ENCODE assay signal across 17 cellular contexts in the genomic region with DNA sequence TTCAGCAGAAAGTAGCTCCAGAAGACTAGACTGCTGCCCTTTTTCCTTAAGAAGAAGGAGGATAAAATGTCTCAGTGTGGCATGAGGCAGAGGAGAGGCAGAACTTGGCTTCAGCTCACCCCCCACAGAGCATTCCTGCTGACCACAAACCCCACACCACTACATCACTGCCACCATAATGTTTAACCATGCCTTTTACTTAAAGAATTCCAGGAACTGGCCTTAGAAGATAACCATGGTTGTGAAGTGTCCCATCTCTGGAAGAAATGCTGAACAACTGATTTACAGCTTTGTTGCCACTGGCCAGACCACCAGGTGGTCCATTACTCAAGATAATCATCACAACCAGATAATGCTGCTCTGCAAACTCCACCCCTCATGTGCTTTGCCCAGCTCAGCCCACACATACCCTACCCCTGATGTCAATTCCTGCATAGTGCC.
DNase-seq lines count a peak whose midpoint lies in the region; ATAC-seq and TF ChIP-seq lines count a peak whose summit lies in the region.
"Had no signal": no experiment of that assay in that cellular context is flagged by ENCODE, and none has a peak within 500 bp of the region (broad histone marks: within the 10 kb centered on the region; RNA-seq: fewer than 3 reads in every experiment).

No MANE protein-coding gene starts in this region.

- H3K27me3 ChIP-seq in kidney epithelial cell (ENCODE audit: control insufficient read depth, insufficient read depth, low read length), result no peaks in the 10 kb centered on the region
- H3K27me3 ChIP-seq: spleen had no signal

- peak; percentile 92 for DNase-seq in A172 (ENCODE audit: low spot score)
- peak; percentile 69 for DNase-seq in T1000 (lab: John Stamatoyannopoulos, UW)
- peak; percentile 90 for DNase-seq in kidney epithelial cell (ENCODE audit: low read depth)
- no peak for DNase-seq in stimulated activated CD4-positive, alpha-beta T cell treated with anti-CD3 and anti-CD28 coated beads, Interleukin-15, amount 100 ng/mL, for 24 hours
- DNase-seq in Ammon's horn (ENCODE audit: low spot score), result no peak
- DNase-seq: activated CD8-positive, alpha-beta memory T cell treated with anti-CD3 and anti-CD28 coated beads for 24 hours; activated naive CD4-positive, alpha-beta T cell treated with Interleukin-2 at 50 U/mL for 16 hours; caudate nucleus; hippocampal formation; NCI-H2029; NCI-H526 treated with DMSO at 0.1 percent for 48 hours; occipital lobe; spleen had no signal

- H3K4me1 ChIP-seq in HEK293 (ENCODE audit: control insufficient read depth, insufficient read depth, low read length), result no peaks in the 10 kb centered on the region
- H3K4me1 ChIP-seq: spleen had no signal

- POLR2A ChIA-PET in HEK293 (lab: Yijun Ruan, JAX), result interaction anchor here (0.5 to 0.6 kb wide), 2 partner anchors 163 to 240 kb away, joined by 3 to 5 read pairs; no protein-coding TSS in a partner anchor

- ATAC-seq in HG02588 (IDR thresholded peaks at IDR 0.05; ENCODE audit: unreplicated experiment) (no peak), HG02678 (IDR thresholded peaks at IDR 0.05; ENCODE audit: unreplicated experiment) (no peak)

- no peak overlapping the region for H3K4me3 ChIP-seq in HEK293 (ENCODE audit: low read depth, low read length)
- no peak overlapping the region for H3K4me3 ChIP-seq in kidney epithelial cell (ENCODE audit: low read depth, low read length)
- H3K4me3 ChIP-seq: lung, spleen had no signal

- H3K9me3 ChIP-seq in HEK293 (ENCODE audit: control insufficient read depth, insufficient read depth, low read depth, low read length), result no peaks in the 10 kb centered on the region
- H3K9me3 ChIP-seq: spleen had no signal

- CTCF ChIA-PET in HEK293 (lab: Yijun Ruan, JAX), result interaction anchor here (0.6 to 1.6 kb wide), 5 partner anchors 17 to 211 kb away, joined by 3 to 10 read pairs (median 4); no protein-coding TSS in a partner anchor

- TF ChIP-seq CTCF in HEK293 (tag by site-specific recombination; IDR thresholded peaks at IDR 0.05) (no peak), kidney epithelial cell (IDR thresholded peaks at IDR 0.05; ENCODE audit: insufficient read depth, low read length, poor library complexity, severe bottlenecking) (no peak)

- no peak overlapping the region for H3K27ac ChIP-seq in HEK293 (ENCODE audit: extremely low read depth, low read depth, low read length)
- H3K27ac ChIP-seq: spleen had no signal

- H3K36me3 ChIP-seq in HEK293 (ENCODE audit: control insufficient read depth in 2 of 2, insufficient read depth in 1 of 2, low read length in 2 of 2) (no peaks in the 10 kb centered on the region), kidney epithelial cell (ENCODE audit: control insufficient read depth, insufficient read depth, low read length) (no peaks in the 10 kb centered on the region)
- H3K36me3 ChIP-seq: spleen had no signal

TF ChIP-seq in HEK293, 187 proteins besides CTCF, POLR2A, EP300 and RAD21 (continues in another document):
- TF ChIP-seq ZNF146 (tag by site-specific recombination; IDR thresholded peaks at IDR 0.05), result no peak
- no peak for TF ChIP-seq ZNF416 (tag by site-specific recombination; IDR thresholded peaks at IDR 0.05)
- no peak for TF ChIP-seq GLIS2 (tag by site-specific recombination; IDR thresholded peaks at IDR 0.05)
- TF ChIP-seq ZIC2 (tag by site-specific recombination; IDR thresholded peaks at IDR 0.05), result peak; percentile 74
- TF ChIP-seq ZFHX2 (tag by site-specific recombination; conservative IDR thresholded peaks at IDR 0.05), result peak; percentile 49
- no peak for TF ChIP-seq ZFP37 (tag by site-specific recombination; IDR thresholded peaks at IDR 0.05)
- TF ChIP-seq ZNF664 (tag by site-specific recombination; IDR thresholded peaks at IDR 0.05), result peak; percentile 25; the same call in 1 of the 2 replicates
- TF ChIP-seq, protein P1, sequence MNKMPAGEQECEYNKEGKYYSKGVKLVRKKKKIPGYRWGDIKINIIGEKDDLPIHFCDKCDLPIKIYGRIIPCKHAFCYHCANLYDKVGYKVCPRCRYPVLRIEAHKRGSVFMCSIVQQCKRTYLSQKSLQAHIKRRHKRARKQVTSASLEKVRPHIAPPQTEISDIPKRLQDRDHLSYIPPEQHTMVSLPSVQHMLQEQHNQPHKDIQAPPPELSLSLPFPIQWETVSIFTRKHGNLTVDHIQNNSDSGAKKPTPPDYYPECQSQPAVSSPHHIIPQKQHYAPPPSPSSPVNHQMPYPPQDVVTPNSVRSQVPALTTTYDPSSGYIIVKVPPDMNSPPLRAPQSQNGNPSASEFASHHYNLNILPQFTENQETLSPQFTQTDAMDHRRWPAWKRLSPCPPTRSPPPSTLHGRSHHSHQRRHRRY (tag by site-specific recombination; IDR thresholded peaks at IDR 0.05), result no peak
- TF ChIP-seq ZNF837 (tag by site-specific recombination; IDR thresholded peaks at IDR 0.05), result no peak
- TF ChIP-seq GLI2 (tag by site-specific recombination; IDR thresholded peaks at IDR 0.05; ENCODE audit: borderline replicate concordance, low read depth), result no peak
- TF ChIP-seq ZNF677 (tag by site-specific recombination; IDR thresholded peaks at IDR 0.05), result no peak
- peak; percentile 51; the same call in 1 of the 2 replicates for TF ChIP-seq TRIM28 (IDR thresholded peaks at IDR 0.05; ENCODE audit: borderline replicate concordance, low read length)
- TF ChIP-seq, protein P2, sequence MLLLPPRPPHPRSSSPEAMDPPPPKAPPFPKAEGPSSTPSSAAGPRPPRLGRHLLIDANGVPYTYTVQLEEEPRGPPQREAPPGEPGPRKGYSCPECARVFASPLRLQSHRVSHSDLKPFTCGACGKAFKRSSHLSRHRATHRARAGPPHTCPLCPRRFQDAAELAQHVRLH (tag by site-specific recombination; IDR thresholded peaks at IDR 0.05), result no peak
- TF ChIP-seq ZNF16 (tag by site-specific recombination; IDR thresholded peaks at IDR 0.05; ENCODE audit: low read depth), result no peak
- TF ChIP-seq GFI1B (tag by site-specific recombination; IDR thresholded peaks at IDR 0.05), result no peak
- TF ChIP-seq, protein P3, sequence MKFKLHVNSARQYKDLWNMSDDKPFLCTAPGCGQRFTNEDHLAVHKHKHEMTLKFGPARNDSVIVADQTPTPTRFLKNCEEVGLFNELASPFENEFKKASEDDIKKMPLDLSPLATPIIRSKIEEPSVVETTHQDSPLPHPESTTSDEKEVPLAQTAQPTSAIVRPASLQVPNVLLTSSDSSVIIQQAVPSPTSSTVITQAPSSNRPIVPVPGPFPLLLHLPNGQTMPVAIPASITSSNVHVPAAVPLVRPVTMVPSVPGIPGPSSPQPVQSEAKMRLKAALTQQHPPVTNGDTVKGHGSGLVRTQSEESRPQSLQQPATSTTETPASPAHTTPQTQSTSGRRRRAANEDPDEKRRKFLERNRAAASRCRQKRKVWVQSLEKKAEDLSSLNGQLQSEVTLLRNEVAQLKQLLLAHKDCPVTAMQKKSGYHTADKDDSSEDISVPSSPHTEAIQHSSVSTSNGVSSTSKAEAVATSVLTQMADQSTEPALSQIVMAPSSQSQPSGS (tag by site-specific recombination; IDR thresholded peaks at IDR 0.05; ENCODE audit: low read depth), result no peak
- TF ChIP-seq ZNF610 (tag by site-specific recombination; IDR thresholded peaks at IDR 0.05; ENCODE audit: borderline replicate concordance), result no peak
- TF ChIP-seq ZBTB44 (tag by site-specific recombination; IDR thresholded peaks at IDR 0.05), result no peak
- TF ChIP-seq MEIS1 (CRISPR knock-in tag; IDR thresholded peaks at IDR 0.05; ENCODE audit: borderline replicate concordance), result peak; percentile 52; the same call in 1 of the 2 replicates
- TF ChIP-seq, protein P4, sequence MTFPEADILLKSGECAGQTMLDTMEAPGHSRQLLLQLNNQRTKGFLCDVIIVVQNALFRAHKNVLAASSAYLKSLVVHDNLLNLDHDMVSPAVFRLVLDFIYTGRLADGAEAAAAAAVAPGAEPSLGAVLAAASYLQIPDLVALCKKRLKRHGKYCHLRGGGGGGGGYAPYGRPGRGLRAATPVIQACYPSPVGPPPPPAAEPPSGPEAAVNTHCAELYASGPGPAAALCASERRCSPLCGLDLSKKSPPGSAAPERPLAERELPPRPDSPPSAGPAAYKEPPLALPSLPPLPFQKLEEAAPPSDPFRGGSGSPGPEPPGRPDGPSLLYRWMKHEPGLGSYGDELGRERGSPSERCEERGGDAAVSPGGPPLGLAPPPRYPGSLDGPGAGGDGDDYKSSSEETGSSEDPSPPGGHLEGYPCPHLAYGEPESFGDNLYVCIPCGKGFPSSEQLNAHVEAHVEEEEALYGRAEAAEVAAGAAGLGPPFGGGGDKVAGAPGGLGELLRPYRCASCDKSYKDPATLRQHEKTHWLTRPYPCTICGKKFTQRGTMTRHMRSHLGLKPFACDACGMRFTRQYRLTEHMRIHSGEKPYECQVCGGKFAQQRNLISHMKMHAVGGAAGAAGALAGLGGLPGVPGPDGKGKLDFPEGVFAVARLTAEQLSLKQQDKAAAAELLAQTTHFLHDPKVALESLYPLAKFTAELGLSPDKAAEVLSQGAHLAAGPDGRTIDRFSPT (tag by site-specific recombination; IDR thresholded peaks at IDR 0.05), result no peak
- no peak for TF ChIP-seq ZNF211 (tag by site-specific recombination; IDR thresholded peaks at IDR 0.05; ENCODE audit: low read depth)
- TF ChIP-seq SCRT1 (tag by site-specific recombination; IDR thresholded peaks at IDR 0.05; ENCODE audit: borderline replicate concordance), result no peak
- TF ChIP-seq ZNF585B (tag by site-specific recombination; IDR thresholded peaks at IDR 0.05), result peak; percentile 29; the same call in 1 of the 2 replicates
- TF ChIP-seq ZBTB17 (tag by site-specific recombination; IDR thresholded peaks at IDR 0.05), result no peak

Comparison
In these comparisons a context has a peak if more than half of its experiments do, and no peak if none do; other contexts are left out.
1. DNase-seq: peak in A172 (single experiment), T1000 (single experiment) and kidney epithelial cell (single experiment); none in stimulated activated CD4-positive, alpha-beta T cell treated with anti-CD3 and anti-CD28 coated beads, Interleukin-15, amount 100 ng/mL, for 24 hours (single experiment) and Ammon's horn (single experiment).